Comparison of ENCODE assay signal across 11 cellular contexts in genomic region chr9:124593080-124594058, GRCh38.
A peak's percentile ranks its signal among the peaks of the same experiment; 100 is the strongest.
DNase-seq lines count a peak whose midpoint lies in the region; ATAC-seq, FAIRE-seq and TF ChIP-seq lines count a peak whose summit lies in the region.
"Had no signal": no experiment of that assay in that cellular context is flagged by ENCODE, and none has a peak within 500 bp of the region (broad histone marks: within the 10 kb centered on the region; RNA-seq: fewer than 3 reads in every experiment).

No MANE protein-coding gene starts in this region.

- H3K9me3 Mint-ChIP-seq in endothelial cell (ENCODE audit: unreplicated experiment) (no peaks in the 10 kb centered on the region), nephron progenitor cell (peaks cover 4% of the 10 kb centered on the region), natural killer cell (no peaks in the 10 kb centered on the region)

- peak overlapping the region; percentile 66 for H3K4me3 Mint-ChIP-seq in endothelial cell (ENCODE audit: unreplicated experiment)
- H3K4me3 Mint-ChIP-seq in nephron progenitor cell = peak overlapping the region; percentile 92
- no peak overlapping the region for H3K4me3 Mint-ChIP-seq in natural killer cell

- H3K4me1 Mint-ChIP-seq in endothelial cell (ENCODE audit: unreplicated experiment) (peaks cover 55% of the 10 kb centered on the region), nephron progenitor cell (peaks cover 75% of the 10 kb centered on the region), natural killer cell (no peaks in the 10 kb centered on the region)

- no peak for TF ChIP-seq POLR2A in GM12891 (IDR thresholded peaks at IDR 0.05; ENCODE audit: low read depth, low read length)

- intact Hi-C loops in natural killer cell (cut with micrococcal nuclease) = no loop called here

- DNase-seq in GM12891 (ENCODE audit: insufficient read length, low spot score) (peak; percentile 31), NCI-H69 (lab: John Stamatoyannopoulos, UW) (peak; percentile 73), endothelial cell (ENCODE audit: low spot score) (peak; percentile 27), nephron progenitor cell (peak; percentile 21), natural killer cell (no peak)
- no peak for DNase-seq in stimulated activated naive CD4-positive, alpha-beta T cell (lab: John Stamatoyannopoulos, UW)
- DNase-seq: caudate nucleus, COR-L47, heart left ventricle had no signal

- no peak for TF ChIP-seq CTCF in endothelial cell (IDR thresholded peaks at IDR 0.05; ENCODE audit: unreplicated experiment)
- no peak for TF ChIP-seq CTCF in nephron progenitor cell (IDR thresholded peaks at IDR 0.05)
- no peak for TF ChIP-seq CTCF in natural killer cell (IDR thresholded peaks at IDR 0.05)

- H3K36me3 Mint-ChIP-seq in endothelial cell (ENCODE audit: low read depth, unreplicated experiment) (no peaks in the 10 kb centered on the region), nephron progenitor cell (ENCODE audit: low read depth) (peaks cover 16% of the 10 kb centered on the region), natural killer cell (no peaks in the 10 kb centered on the region)

- H3K27ac Mint-ChIP-seq in endothelial cell (ENCODE audit: unreplicated experiment) (peak overlapping the region; percentile 96), nephron progenitor cell (peak overlapping the region; percentile 93), natural killer cell (no peak overlapping the region)

- FAIRE-seq in GM12891 (lab: Jason Lieb, UNC) = no peak

- no peak for ATAC-seq in natural killer cell
- no peak for ATAC-seq in GM21786 (IDR thresholded peaks at IDR 0.05; ENCODE audit: unreplicated experiment)
- no peak for ATAC-seq in HG02588 (IDR thresholded peaks at IDR 0.05; ENCODE audit: unreplicated experiment)
- ATAC-seq: heart left ventricle had no signal

- H3K27me3 Mint-ChIP-seq in endothelial cell (ENCODE audit: unreplicated experiment) (no peaks in the 10 kb centered on the region), nephron progenitor cell (ENCODE audit: low read depth, poor library complexity) (no peaks in the 10 kb centered on the region), natural killer cell (ENCODE audit: low read depth in 2 of 2) (peaks cover 5 to 42% of the 10 kb centered on the region in 2 donors)

TF ChIP-seq in GM12891, 5 proteins besides CTCF, POLR2A, EP300 and RAD21:
- no peak for TF ChIP-seq SPI1 (IDR thresholded peaks at IDR 0.05; ENCODE audit: low read depth, low read length)
- no peak for TF ChIP-seq POLR2AphosphoS5 (IDR thresholded peaks at IDR 0.05; ENCODE audit: low read depth, low read length)
- no peak for TF ChIP-seq PAX5 (IDR thresholded peaks at IDR 0.05; ENCODE audit: insufficient read depth, low read length, severe bottlenecking)
- no peak for TF ChIP-seq POU2F2 (IDR thresholded peaks at IDR 0.05; ENCODE audit: low read depth, low read length)
- TF ChIP-seq TAF1 (IDR thresholded peaks at IDR 0.05; ENCODE audit: low read depth, low read length) = no peak

Comparison
In these comparisons a context has a peak if more than half of its experiments do, and no peak if none do; other contexts are left out.
1. DNase-seq: peak in GM12891 (single experiment), NCI-H69 (single experiment), endothelial cell (single experiment) and nephron progenitor cell (single experiment); none in natural killer cell (single experiment) and stimulated activated naive CD4-positive, alpha-beta T cell (0 of 6).
2. H3K27ac Mint-ChIP-seq: peak in endothelial cell (single experiment) and nephron progenitor cell (single experiment); none in natural killer cell (0 of 2).